ENCODE assay signal across 8 cellular contexts in genomic region chr3:105823149-105823866, GRCh38. TPM values are rescaled to one million over a fixed set of nuclear protein-coding genes. Genes with fewer than 3 reads are reported as not detected.
DNase-seq lines count a peak whose midpoint lies in the region; ATAC-seq and TF ChIP-seq lines count a peak whose summit lies in the region.
"Had no signal": no experiment of that assay in that cellular context is flagged by ENCODE, and none has a peak within 500 bp of the region (broad histone marks: within the 10 kb centered on the region; RNA-seq: fewer than 3 reads in every experiment).

No MANE protein-coding gene starts in this region.

- H3K27me3 ChIP-seq in left ventricle myocardium inferior (ENCODE audit: low read depth) = no peaks in the 10 kb centered on the region

- H3K4me3 ChIP-seq in left ventricle myocardium inferior = no peak overlapping the region

- intact Hi-C loops in left ventricle myocardium inferior (cut with micrococcal nuclease) = no loop called here

- H3K27me3 Mint-ChIP-seq in activated naive CD4-positive, alpha-beta T cell treated with anti-CD3 and anti-CD28 coated beads, Interleukin-2, amount 50 U/mL, for 24 hours = no peaks in the 10 kb centered on the region
- no peaks in the 10 kb centered on the region for H3K27me3 Mint-ChIP-seq in stimulated activated naive CD8-positive, alpha-beta T cell treated with anti-CD3 and anti-CD28 coated beads, Interleukin-15, amount 100 ng/mL, for 72 hours

- no peaks in the 10 kb centered on the region for H3K9me3 ChIP-seq in left ventricle myocardium inferior (replicated peaks)

- DNase-seq in HS-5 (ENCODE audit: low read depth) (peak; percentile 76), left ventricle myocardium inferior (no peak), HuH-7.5 (ENCODE audit: low spot score) (no peak), NCI-H1048 (lab: John Stamatoyannopoulos, UW) (no peak)
- DNase-seq in stimulated activated naive CD8-positive, alpha-beta T cell treated with anti-CD3 and anti-CD28 coated beads, Interleukin-15, amount 100 ng/mL, for 72 hours = peak in 1 of 2 donors; percentile 41

- peak overlapping the region; percentile 97 for H3K27ac Mint-ChIP-seq in activated naive CD4-positive, alpha-beta T cell treated with anti-CD3 and anti-CD28 coated beads, Interleukin-2, amount 50 U/mL, for 24 hours
- peak overlapping the region; percentile 97 to 99 for H3K27ac Mint-ChIP-seq in stimulated activated naive CD8-positive, alpha-beta T cell treated with anti-CD3 and anti-CD28 coated beads, Interleukin-15, amount 100 ng/mL, for 72 hours

- peaks cover 39% of the 10 kb centered on the region for H3K36me3 Mint-ChIP-seq in activated naive CD4-positive, alpha-beta T cell treated with anti-CD3 and anti-CD28 coated beads, Interleukin-2, amount 50 U/mL, for 24 hours

- H3K27ac ChIP-seq in left ventricle myocardium inferior (replicated peaks) = peak overlapping the region; percentile 86
- H3K27ac ChIP-seq: HL-60 had no signal

- no peak for TF ChIP-seq CTCF in left ventricle myocardium inferior (IDR thresholded peaks at IDR 0.05; ENCODE audit: borderline replicate concordance)

- peak overlapping the region; percentile 43 for H3K4me3 Mint-ChIP-seq in activated naive CD4-positive, alpha-beta T cell treated with anti-CD3 and anti-CD28 coated beads, Interleukin-2, amount 50 U/mL, for 24 hours
- peak overlapping the region; percentile 69 to 80 for H3K4me3 Mint-ChIP-seq in stimulated activated naive CD8-positive, alpha-beta T cell treated with anti-CD3 and anti-CD28 coated beads, Interleukin-15, amount 100 ng/mL, for 72 hours

- peak; percentile 82 for ATAC-seq in stimulated activated naive CD8-positive, alpha-beta T cell treated with anti-CD3 and anti-CD28 coated beads, Interleukin-15, amount 100 ng/mL, for 72 hours
- ATAC-seq in HG03108 (IDR thresholded peaks at IDR 0.05; ENCODE audit: unreplicated experiment) = no peak

- peaks cover 86% of the 10 kb centered on the region for H3K4me1 ChIP-seq in left ventricle myocardium inferior

- H3K9me3 Mint-ChIP-seq in activated naive CD4-positive, alpha-beta T cell treated with anti-CD3 and anti-CD28 coated beads, Interleukin-2, amount 50 U/mL, for 24 hours = peaks cover 11% of the 10 kb centered on the region
- peaks cover 0 to 14% of the 10 kb centered on the region in 2 donors for H3K9me3 Mint-ChIP-seq in stimulated activated naive CD8-positive, alpha-beta T cell treated with anti-CD3 and anti-CD28 coated beads, Interleukin-15, amount 100 ng/mL, for 72 hours

- peaks cover 14% of the 10 kb centered on the region for H3K36me3 ChIP-seq in left ventricle myocardium inferior

- peaks cover 73% of the 10 kb centered on the region for H3K4me1 Mint-ChIP-seq in activated naive CD4-positive, alpha-beta T cell treated with anti-CD3 and anti-CD28 coated beads, Interleukin-2, amount 50 U/mL, for 24 hours
- peaks cover 79% of the 10 kb centered on the region for H3K4me1 Mint-ChIP-seq in stimulated activated naive CD8-positive, alpha-beta T cell treated with anti-CD3 and anti-CD28 coated beads, Interleukin-15, amount 100 ng/mL, for 72 hours

RNA-seq across cellular contexts. Expression of gene CBLB, which starts 45.5 kb away (rescaled TPM):
- total RNA-seq in left ventricle myocardium inferior = 46.7 TPM
